Comparison of ENCODE assay signal across 20 cellular contexts in genomic region chr2:120824246-120824645, GRCh38.
DNase-seq lines count a peak whose midpoint lies in the region; ATAC-seq and TF ChIP-seq lines count a peak whose summit lies in the region.
"Had no signal": no experiment of that assay in that cellular context is flagged by ENCODE, and none has a peak within 500 bp of the region (broad histone marks: within the 10 kb centered on the region; RNA-seq: fewer than 3 reads in every experiment).

No MANE protein-coding gene starts in this region.

- H3K27me3 Mint-ChIP-seq in effector memory CD8-positive, alpha-beta T cell, result peaks cover 5 to 20% of the 10 kb centered on the region in 2 donors
- H3K27me3 Mint-ChIP-seq: CD4-positive, alpha-beta T cell had no signal

- ATAC-seq in left ventricle myocardium superior (no peak), IMR-90 (ENCODE audit: low read depth) (no peak), HG02973 (IDR thresholded peaks at IDR 0.05; ENCODE audit: unreplicated experiment) (no peak)
- ATAC-seq in effector memory CD8-positive, alpha-beta T cell (replicated peaks), result no peak
- ATAC-seq: A549 had no signal

- no peak overlapping the region for H3K56ac ChIP-seq in IMR-90 (ENCODE audit: extremely low read depth, insufficient read depth, low read length)

- H2BK12ac ChIP-seq in mesenchymal stem cell (ENCODE audit: low read length in 2 of 2), result peak overlapping the region in 1 of 2 experiments; percentile 60

- H3K23ac ChIP-seq in IMR-90 (ENCODE audit: low read depth, low read length), result no peak overlapping the region
- no peak overlapping the region for H3K23ac ChIP-seq in mesenchymal stem cell (ENCODE audit: low read length in 2 of 2)

- H4K20me1 ChIP-seq in IMR-90 (ENCODE audit: insufficient read depth, low read length), result peaks cover 62% of the 10 kb centered on the region

- CTCF ChIA-PET in IMR-90 (lab: Yijun Ruan, JAX), result no interaction called here

- peaks cover 48% of the 10 kb centered on the region for H3K9me1 ChIP-seq in IMR-90 (ENCODE audit: insufficient read depth, low read length)

- no peak overlapping the region for H2AK9ac ChIP-seq in IMR-90 (replicated peaks; ENCODE audit: low read depth, low read length, poor library complexity)

- H3K4me3 ChIP-seq in right atrium auricular region (no peak overlapping the region), IMR-90 (ENCODE audit: insufficient read depth, low read depth, low read length) (no peak overlapping the region), mesenchymal stem cell (ENCODE audit: insufficient read depth in 1 of 2, low read depth in 1 of 2, low read length in 2 of 2) (no peak overlapping the region), spleen (no peak overlapping the region)
- H3K4me3 ChIP-seq: A549, HAP-1 had no signal

- H2BK15ac ChIP-seq in IMR-90 (ENCODE audit: low read depth, low read length), result no peak overlapping the region
- H2BK15ac ChIP-seq in mesenchymal stem cell (ENCODE audit: low read depth, poor library complexity, severe bottlenecking), result peak overlapping the region; percentile 73

- no peaks in the 10 kb centered on the region for H3K36me3 Mint-ChIP-seq in effector memory CD8-positive, alpha-beta T cell (ENCODE audit: insufficient read depth)

- H2AFZ ChIP-seq in IMR-90 (replicated peaks; ENCODE audit: low read length, poor library complexity) (no peak overlapping the region), mesenchymal stem cell (ENCODE audit: low read depth, low read length) (no peak overlapping the region)

- peak overlapping the region; percentile 27; the same call in 1 of the 2 replicates for H3K4ac ChIP-seq in IMR-90 (ENCODE audit: low read depth, low read length)
- no peak overlapping the region for H3K4ac ChIP-seq in mesenchymal stem cell (ENCODE audit: low read depth in 1 of 2, low read length in 2 of 2)

- H3K27ac Mint-ChIP-seq in effector memory CD8-positive, alpha-beta T cell, result no peak overlapping the region
- H3K27ac Mint-ChIP-seq: CD4-positive, alpha-beta T cell had no signal

- H3K27me3 ChIP-seq in right atrium auricular region (no peaks in the 10 kb centered on the region), IMR-90 (ENCODE audit: control insufficient read depth, insufficient read depth, low read length) (no peaks in the 10 kb centered on the region), mesenchymal stem cell (ENCODE audit: control insufficient read depth in 1 of 2, insufficient read depth in 1 of 2, low read length in 2 of 2) (no peaks in the 10 kb centered on the region), spleen (replicated peaks in 1 of 7) (peaks cover 0 to 3% (median 0%) of the 10 kb centered on the region in 7 donors)

- H3K14ac ChIP-seq in IMR-90 (replicated peaks; ENCODE audit: low read depth, low read length), result no peak overlapping the region
- no peak overlapping the region for H3K14ac ChIP-seq in mesenchymal stem cell (ENCODE audit: low read length in 2 of 2)

- no peak overlapping the region for H3K4me3 Mint-ChIP-seq in effector memory CD8-positive, alpha-beta T cell
- H3K4me3 Mint-ChIP-seq: CD4-positive, alpha-beta T cell had no signal

- dilution Hi-C loops in IMR-90 (cut with HindIII; ENCODE audit: low sequenced_read_pairs, unreplicated experiment), result no loop called here

- intact Hi-C loops in left ventricle myocardium superior (cut with micrococcal nuclease) (no loop called here), IMR-90 (cut with micrococcal nuclease) (loop anchor here (2.0 to 10.0 kb wide), 2 partner anchors 129 to 245 kb away; no protein-coding TSS in a partner anchor), spleen (cut with DNase I; ENCODE audit: low total_unique reads) (no loop called here)

- no peak overlapping the region for H2BK20ac ChIP-seq in IMR-90 (ENCODE audit: low read depth, low read length)

- no peak overlapping the region for H2BK120ac ChIP-seq in IMR-90 (ENCODE audit: low read depth, low read length)
- H2BK120ac ChIP-seq in mesenchymal stem cell (ENCODE audit: low read depth, low read length), result no peak overlapping the region

- H3K4me1 ChIP-seq in right atrium auricular region, result peaks cover 0 to 23% of the 10 kb centered on the region in 2 donors
- H3K4me1 ChIP-seq in IMR-90 (ENCODE audit: control insufficient read depth, insufficient read depth, low read length), result peaks cover 39% of the 10 kb centered on the region
- H3K4me1 ChIP-seq in mesenchymal stem cell (ENCODE audit: control insufficient read depth, insufficient read depth, low read depth, low read length), result peaks cover 51% of the 10 kb centered on the region
- H3K4me1 ChIP-seq in spleen, result peaks cover 0 to 10% (median 0%) of the 10 kb centered on the region in 6 donors
- H3K4me1 ChIP-seq: Caco-2 had no signal

- H3K79me1 ChIP-seq in IMR-90 (ENCODE audit: low read depth in 1 of 2, low read length in 2 of 2), result peaks cover 53 to 98% of the 10 kb centered on the region in 2 experiments
- H3K79me1 ChIP-seq in mesenchymal stem cell (replicated peaks; ENCODE audit: low read length, poor library complexity, severe bottlenecking), result peaks cover 38% of the 10 kb centered on the region

- no TSS peak for BruUV-seq in IMR-90 (replicated peaks; lab: Mats Ljungman, UMichigan)

- no peak for TF ChIP-seq RAD21 in IMR-90 (IDR thresholded peaks at IDR 0.05; ENCODE audit: low read length)

- no peak overlapping the region for H3K9ac ChIP-seq in IMR-90 (ENCODE audit: low read depth, low read length)
- no peak overlapping the region for H3K9ac ChIP-seq in mesenchymal stem cell (ENCODE audit: low read length)

- no peaks in the 10 kb centered on the region for H3K9me3 Mint-ChIP-seq in effector memory CD8-positive, alpha-beta T cell
- H3K9me3 Mint-ChIP-seq: CD4-positive, alpha-beta T cell had no signal

- POLR2A ChIA-PET in IMR-90 (lab: Charles Lee; ENCODE audit: unreplicated experiment), result no interaction called here

- H3K4me2 ChIP-seq in IMR-90 (ENCODE audit: low read depth, low read length), result no peak overlapping the region
- no peak overlapping the region for H3K4me2 ChIP-seq in mesenchymal stem cell (ENCODE audit: low read length, poor library complexity, severe bottlenecking)
- H3K4me2 ChIP-seq: A549 had no signal

- no peak overlapping the region for H4K5ac ChIP-seq in IMR-90 (ENCODE audit: low read depth, low read length)

- no peak overlapping the region for H2BK5ac ChIP-seq in IMR-90 (ENCODE audit: low read depth, low read length, poor library complexity, severe bottlenecking)
- no peak overlapping the region for H2BK5ac ChIP-seq in mesenchymal stem cell (ENCODE audit: low read depth, low read length, poor library complexity, severe bottlenecking)

- in situ Hi-C loops in IMR-90 (cut with MboI; ENCODE audit: low sequenced_read_pairs), result loop anchor here (25.0 kb wide), 1 partner anchor 487 kb away; the partner anchor contains the start of gene INHBB

- TF ChIP-seq POLR2A in IMR-90 (IDR thresholded peaks at IDR 0.05; ENCODE audit: low read depth, low read length), result no peak
- no peak for TF ChIP-seq POLR2A in spleen (IDR thresholded peaks at IDR 0.05)

- no peak overlapping the region for H3K18ac ChIP-seq in IMR-90 (ENCODE audit: low read depth, low read length)
- H3K18ac ChIP-seq in mesenchymal stem cell (ENCODE audit: low read depth in 1 of 2, low read length in 2 of 2), result no peak overlapping the region

- H4K91ac ChIP-seq in IMR-90 (ENCODE audit: insufficient read depth, low read depth, low read length) (no peak overlapping the region), mesenchymal stem cell (ENCODE audit: low read length) (no peak overlapping the region)

- 100% methylated on average over 4 of the region's 8 CpGs; no CpG with 5 or more reads in 1 of the 2 experiments for WGBS in IMR-90 (ENCODE audit: extremely low coverage in 2 of 2, insufficient read length in 1 of 2), 2 experiments
- 98% methylated on average over 8 of the region's 8 CpGs for WGBS in mesenchymal stem cell
- 85 to 92% (median 92%) methylated on average over 8 of the region's 8 CpGs for WGBS in spleen, 5 donors

- H3K9me3 ChIP-seq in right atrium auricular region (no peaks in the 10 kb centered on the region), IMR-90 (ENCODE audit: control insufficient read depth, insufficient read depth, low read length) (no peaks in the 10 kb centered on the region), mesenchymal stem cell (ENCODE audit: control insufficient read depth, low read length) (no peaks in the 10 kb centered on the region), spleen (no peaks in the 10 kb centered on the region)
- H3K9me3 ChIP-seq: A549, Caco-2, HAP-1 had no signal

- no peak for TF ChIP-seq CTCF in right atrium auricular region (IDR thresholded peaks at IDR 0.05)
- no peak for TF ChIP-seq CTCF in IMR-90 (conservative IDR thresholded peaks at IDR 0.05; ENCODE audit: low read depth, low read length)
- no peak for TF ChIP-seq CTCF in spleen (IDR thresholded peaks at IDR 0.05 in 8 of 11, conservative IDR thresholded peaks at IDR 0.05 in 3 of 11)

- peaks cover 0 to 1% of the 10 kb centered on the region in 2 donors for H3K4me1 Mint-ChIP-seq in effector memory CD8-positive, alpha-beta T cell (ENCODE audit: low read depth in 2 of 2)

- H3K36me3 ChIP-seq in right atrium auricular region, result no peaks in the 10 kb centered on the region
- H3K36me3 ChIP-seq in IMR-90 (ENCODE audit: control insufficient read depth, insufficient read depth, low read length), result peaks cover 6% of the 10 kb centered on the region
- H3K36me3 ChIP-seq in mesenchymal stem cell (ENCODE audit: control insufficient read depth in 1 of 2, insufficient read depth in 2 of 2, low read depth in 1 of 2, low read length in 2 of 2), result peaks cover 0 to 8% of the 10 kb centered on the region in 2 experiments
- H3K36me3 ChIP-seq in spleen, result no peaks in the 10 kb centered on the region
- H3K36me3 ChIP-seq: HAP-1 had no signal

- H3K27ac ChIP-seq in right atrium auricular region (no peak overlapping the region), IMR-90 (ENCODE audit: insufficient read depth, low read length) (no peak overlapping the region), mesenchymal stem cell (ENCODE audit: low read length, poor library complexity, severe bottlenecking) (no peak overlapping the region), spleen (no peak overlapping the region), caudate nucleus (ENCODE audit: low read depth, low read length) (no peak overlapping the region)
- H3K27ac ChIP-seq: 22Rv1, A549, C4-2B, HL-60 had no signal

- H2AK5ac ChIP-seq in IMR-90 (ENCODE audit: low read depth, low read length) (peak overlapping the region; percentile 65; the same call in 1 of the 2 replicates), mesenchymal stem cell (ENCODE audit: low read length, severe bottlenecking) (peak overlapping the region; percentile 14)

- H4K8ac ChIP-seq in IMR-90 (ENCODE audit: low read depth in 2 of 2, low read length in 2 of 2) (no peak overlapping the region), mesenchymal stem cell (ENCODE audit: low read length) (no peak overlapping the region)

- peak; percentile 8 for DNase-seq in left ventricle myocardium superior
- no peak for DNase-seq in right atrium auricular region (ENCODE audit: low spot score)
- no peak for DNase-seq in IMR-90
- no peak for DNase-seq in mesenchymal stem cell
- DNase-seq in spleen, result peak; percentile 71
- DNase-seq in caudate nucleus (lab: John Stamatoyannopoulos, UW), result no peak
- no peak for DNase-seq in effector memory CD8-positive, alpha-beta T cell
- DNase-seq: AML-193; Caco-2; CD4-positive, alpha-beta T cell; DMS153; DMS79; GDM1; GOT3 had no signal

Comparison
In these comparisons a context has a peak if more than half of its experiments do, and no peak if none do; other contexts are left out.
1. DNase-seq: peak in left ventricle myocardium superior (single experiment) and spleen (single experiment); none in right atrium auricular region (single experiment), IMR-90 (single experiment), mesenchymal stem cell (single experiment), caudate nucleus (0 of 61) and effector memory CD8-positive, alpha-beta T cell (0 of 3).